8 cellular contexts compared by ENCODE assay signal in genomic region chr18:11689972-11690570, GRCh38. TPM values are rescaled to one million over a fixed set of nuclear protein-coding genes. Genes with fewer than 3 reads are reported as not detected.
DNase-seq lines count a peak whose midpoint lies in the region; ATAC-seq and TF ChIP-seq lines count a peak whose summit lies in the region.

No MANE protein-coding gene starts in this region.

- H3K4me1 ChIP-seq in A673 (ENCODE audit: insufficient read depth, low read length, poor library complexity, severe bottlenecking) (peaks cover 9% of the 10 kb centered on the region), HAP-1 (no peaks in the 10 kb centered on the region), right atrium auricular region (peaks cover 0 to 6% of the 10 kb centered on the region in 2 donors), gastrocnemius medialis (no peaks in the 10 kb centered on the region)

- H3K27ac Mint-ChIP-seq in T-cell, result no peak overlapping the region

- ATAC-seq in T-cell (replicated peaks in 1 of 4) (peak in 3 of 4 experiments; percentile 11 to 24 (median 12)), gastrocnemius medialis (peak in 1 of 2 donors; percentile 21), HG02970 (IDR thresholded peaks at IDR 0.05; ENCODE audit: low FRiP score, unreplicated experiment) (no peak)

- H3K27me3 ChIP-seq in A673 (replicated peaks; ENCODE audit: insufficient read depth, low read depth, low read length, poor library complexity) (peaks cover 56% of the 10 kb centered on the region), HAP-1 (ENCODE audit: low read depth) (no peaks in the 10 kb centered on the region), right atrium auricular region (no peaks in the 10 kb centered on the region), gastrocnemius medialis (peaks cover 13 to 23% (median 21%) of the 10 kb centered on the region in 3 donors)

- H3K4me1 Mint-ChIP-seq in T-cell, result peaks cover 8 to 13% (median 11%) of the 10 kb centered on the region in 3 donors

- BruUV-seq in A673 (replicated peaks; lab: Mats Ljungman, UMichigan), result no TSS peak

- no peak for TF ChIP-seq CTCF in A673 (conservative IDR thresholded peaks at IDR 0.05; ENCODE audit: low read depth, low read length)
- no peak for TF ChIP-seq CTCF in right atrium auricular region (IDR thresholded peaks at IDR 0.05)
- TF ChIP-seq CTCF in gastrocnemius medialis (IDR thresholded peaks at IDR 0.05 in 4 of 5, conservative IDR thresholded peaks at IDR 0.05 in 1 of 5), result no peak

- peaks cover 38 to 54% of the 10 kb centered on the region in 2 donors for H3K27me3 Mint-ChIP-seq in T-cell

- TF ChIP-seq POLR2A in gastrocnemius medialis (IDR thresholded peaks at IDR 0.05), result no peak

- in situ Hi-C loops in HAP-1 (cut with MboI; ENCODE audit: low sequenced_read_pairs), result no loop called here
- in situ Hi-C loops in gastrocnemius medialis (cut with MboI; ENCODE audit: low sequenced_read_pairs in 4 of 4), result no loop called here

- intact Hi-C loops in A673 (cut with micrococcal nuclease; ENCODE audit: unreplicated experiment), result loop anchor here (5.0 kb wide), 1 partner anchor 37 kb away; no protein-coding TSS in a partner anchor
- intact Hi-C loops in gastrocnemius medialis (cut with DNase I; ENCODE audit: low total_unique reads), result no loop called here

- DNase-seq in A673 (ENCODE audit: low spot score) (peak; percentile 11), HAP-1 (ENCODE audit: low spot score in 2 of 2) (peak; percentile 70 to 72), T-cell (no peak), right atrium auricular region (ENCODE audit: low spot score) (no peak), gastrocnemius medialis (no peak), ureter (ENCODE audit: low spot score) (no peak), NCI-H1694 treated with DMSO at 0.1 percent for 48 hours (lab: John Stamatoyannopoulos, UW) (no peak)

- H3K4me3 ChIP-seq in A673 (ENCODE audit: low read depth, low read length, poor library complexity, severe bottlenecking), result peak overlapping the region; percentile 42
- peak overlapping the region; percentile 66 for H3K4me3 ChIP-seq in HAP-1
- H3K4me3 ChIP-seq in right atrium auricular region, result peak overlapping the region; percentile 48 to 60
- peak overlapping the region; percentile 52 to 66 (median 62) for H3K4me3 ChIP-seq in gastrocnemius medialis

- H3K9me3 Mint-ChIP-seq in T-cell, result peaks cover 6 to 7% (median 6%) of the 10 kb centered on the region in 3 donors

- H3K4me3 Mint-ChIP-seq in T-cell, result peak overlapping the region; percentile 63 to 71 (median 67)

- H3K27ac ChIP-seq in A673 (ENCODE audit: low read depth, low read length, poor library complexity, severe bottlenecking) (no peak overlapping the region), right atrium auricular region (peak overlapping the region in 1 of 2 donors; percentile 63), gastrocnemius medialis (no peak overlapping the region)

- no peaks in the 10 kb centered on the region for H3K36me3 ChIP-seq in A673 (ENCODE audit: insufficient read depth, low read length, poor library complexity, severe bottlenecking)
- H3K36me3 ChIP-seq in HAP-1 (replicated peaks), result no peaks in the 10 kb centered on the region
- H3K36me3 ChIP-seq in right atrium auricular region, result no peaks in the 10 kb centered on the region
- no peaks in the 10 kb centered on the region for H3K36me3 ChIP-seq in gastrocnemius medialis

- H3K9me3 ChIP-seq in A673 (ENCODE audit: low read depth, low read length, poor library complexity, severe bottlenecking), result no peaks in the 10 kb centered on the region
- H3K9me3 ChIP-seq in HAP-1, result no peaks in the 10 kb centered on the region
- no peaks in the 10 kb centered on the region for H3K9me3 ChIP-seq in right atrium auricular region
- H3K9me3 ChIP-seq in gastrocnemius medialis, result no peaks in the 10 kb centered on the region

- H3K36me3 Mint-ChIP-seq in T-cell, result no peaks in the 10 kb centered on the region

- CTCF ChIA-PET in A673 (lab: Charles Lee), result no interaction called here
- CTCF ChIA-PET in T-cell (lab: Charles Lee), result no interaction called here

- POLR2A ChIA-PET in A673 (lab: Charles Lee; ENCODE audit: low non-redundant PET) (no interaction called here), T-cell (lab: Charles Lee) (no interaction called here)

RNA-seq across cellular contexts. Expression of gene GNAL, which starts 1.0 kb away (rescaled TPM):
- total RNA-seq in A673 (2021) (0.06 and 0.15 TPM in 2 replicates), T-cell (under 1 TPM; 0.18 to 0.86 (median 0.38) TPM), right atrium auricular region (1 to 10 TPM; 2.7 to 4.4 TPM), gastrocnemius medialis (10 to 100 TPM in 2 of 4 donors, 1 to 10 TPM in 2; 4.4 to 35.4 (median 9.1) TPM), ureter (19.4 TPM)

Comparison
In these comparisons a context has a peak if more than half of its experiments do, and no peak if none do; other contexts are left out.
1. DNase-seq: peak in A673 (single experiment) and HAP-1 (2 of 2); none in T-cell (0 of 34), right atrium auricular region (single experiment), gastrocnemius medialis (0 of 2), ureter (single experiment) and NCI-H1694 treated with DMSO at 0.1 percent for 48 hours (single experiment).
2. Peak in every context shown above with its lines, with median percentiles within 50 percentile points of each other: H3K4me3 ChIP-seq.